In genomic region chr2:58039170-58039611, GRCh38 we compare ENCODE assay signal across 8 cellular contexts. TPM values are rescaled to one million over a fixed set of nuclear protein-coding genes. Genes with fewer than 3 reads are reported as not detected.
DNase-seq lines count a peak whose midpoint lies in the region; ATAC-seq lines count a peak whose summit lies in the region.

No MANE protein-coding gene starts in this region.

- H3K27ac Mint-ChIP-seq in activated CD4-positive, alpha-beta memory T cell treated with anti-CD3 and anti-CD28 coated beads, Interleukin-2, amount 10 ng/mL, durations not matched to agents 7 days and 5 days, result no peak overlapping the region

- peaks cover 13% of the 10 kb centered on the region for H3K4me1 Mint-ChIP-seq in activated CD4-positive, alpha-beta memory T cell treated with anti-CD3 and anti-CD28 coated beads, Interleukin-2, amount 10 ng/mL, durations not matched to agents 7 days and 5 days

- DNase-seq in NOMO-1 (lab: John Stamatoyannopoulos, UW; ENCODE audit: unreplicated experiment in 2 of 2), result peak; percentile 2 to 79
- peak; percentile 40 to 86 for DNase-seq in lung microvascular endothelial cell (ENCODE audit: low read depth in 2 of 2)
- no peak for DNase-seq in kidney glomerular epithelial cell (lab: John Stamatoyannopoulos, UW)
- no peak for DNase-seq in NCI-H146 treated with DMSO at 0.1 percent for 48 hours (lab: John Stamatoyannopoulos, UW; ENCODE audit: unreplicated experiment)
- no peak for DNase-seq in activated CD4-positive, alpha-beta memory T cell treated with anti-CD3 and anti-CD28 coated beads, Interleukin-2, amount 10 ng/mL, durations not matched to agents 7 days and 5 days
- no peak for DNase-seq in activated CD4-positive, alpha-beta T cell treated with anti-CD3 and anti-CD28 coated beads for 1 hour

- ATAC-seq in GM19023 (IDR thresholded peaks at IDR 0.05; ENCODE audit: unreplicated experiment), result peak; percentile 77
- ATAC-seq in HG02840 (IDR thresholded peaks at IDR 0.05; ENCODE audit: low FRiP score, unreplicated experiment), result peak; percentile 62

- peaks cover 2% of the 10 kb centered on the region for H3K9me3 Mint-ChIP-seq in activated CD4-positive, alpha-beta memory T cell treated with anti-CD3 and anti-CD28 coated beads, Interleukin-2, amount 10 ng/mL, durations not matched to agents 7 days and 5 days

- no peak overlapping the region for H3K4me3 Mint-ChIP-seq in activated CD4-positive, alpha-beta memory T cell treated with anti-CD3 and anti-CD28 coated beads, Interleukin-2, amount 10 ng/mL, durations not matched to agents 7 days and 5 days

- H3K27me3 Mint-ChIP-seq in activated CD4-positive, alpha-beta memory T cell treated with anti-CD3 and anti-CD28 coated beads, Interleukin-2, amount 10 ng/mL, durations not matched to agents 7 days and 5 days, result no peaks in the 10 kb centered on the region

- peaks cover 8% of the 10 kb centered on the region for H3K36me3 Mint-ChIP-seq in activated CD4-positive, alpha-beta memory T cell treated with anti-CD3 and anti-CD28 coated beads, Interleukin-2, amount 10 ng/mL, durations not matched to agents 7 days and 5 days (ENCODE audit: low read depth)

- POLR2A ChIA-PET in activated CD4-positive, alpha-beta memory T cell treated with anti-CD3 and anti-CD28 coated beads, Interleukin-2, amount 10 ng/mL, durations not matched to agents 7 days and 5 days (lab: Charles Lee), result no interaction called here

- CTCF ChIA-PET in activated CD4-positive, alpha-beta memory T cell treated with anti-CD3 and anti-CD28 coated beads, Interleukin-2, amount 10 ng/mL, durations not matched to agents 7 days and 5 days (lab: Charles Lee), result no interaction called here

RNA-seq across cellular contexts. Expression of gene VRK2, which starts 7.4 kb away (rescaled TPM):
- 17.7 and 20.9 TPM in 2 replicates for total RNA-seq in lung microvascular endothelial cell
- total RNA-seq in activated CD4-positive, alpha-beta memory T cell treated with anti-CD3 and anti-CD28 coated beads, Interleukin-2, amount 10 ng/mL, durations not matched to agents 7 days and 5 days, result 10 to 100 TPM; 24.5 to 26.6 TPM

Comparison
In these comparisons a context has a peak if more than half of its experiments do, and no peak if none do; other contexts are left out.
1. DNase-seq: peak in NOMO-1 (2 of 2) and lung microvascular endothelial cell (2 of 2); none in kidney glomerular epithelial cell (single experiment), NCI-H146 treated with DMSO at 0.1 percent for 48 hours (single experiment), activated CD4-positive, alpha-beta memory T cell treated with anti-CD3 and anti-CD28 coated beads, Interleukin-2, amount 10 ng/mL, durations not matched to agents 7 days and 5 days (single experiment) and activated CD4-positive, alpha-beta T cell treated with anti-CD3 and anti-CD28 coated beads for 1 hour (single experiment).